In genomic region chr4:159071969-159072765, GRCh38 we compare ENCODE assay signal across 16 cellular contexts. TPM values are rescaled to one million over a fixed set of nuclear protein-coding genes. Genes with fewer than 3 reads are reported as not detected.
DNase-seq lines count a peak whose midpoint lies in the region; ATAC-seq, FAIRE-seq and TF ChIP-seq lines count a peak whose summit lies in the region.
"Had no signal": no experiment of that assay in that cellular context is flagged by ENCODE, and none has a peak within 500 bp of the region (broad histone marks: within the 10 kb centered on the region; RNA-seq: fewer than 3 reads in every experiment).

No MANE protein-coding gene starts in this region.

- ATAC-seq in heart left ventricle, result no peak
- ATAC-seq in GM19395 (IDR thresholded peaks at IDR 0.05; ENCODE audit: unreplicated experiment), result no peak

- TF ChIP-seq CTCF in heart left ventricle (IDR thresholded peaks at IDR 0.05) (no peak), bronchial epithelial cell (IDR thresholded peaks at IDR 0.05; ENCODE audit: insufficient read depth, low read length, severe bottlenecking) (no peak), thyroid gland (IDR thresholded peaks at IDR 0.05) (no peak)

- H3K27ac ChIP-seq in heart left ventricle, result peak overlapping the region in 7 of 12 donors; percentile 3 to 32 (median 15)
- peak overlapping the region in 2 of 3 donors; percentile 0 to 24 for H3K27ac ChIP-seq in thyroid gland
- H3K27ac ChIP-seq: adrenal gland, C4-2B had no signal

- no peak overlapping the region for H3K4me3 Mint-ChIP-seq in activated CD4-positive, alpha-beta T cell treated with anti-CD3 and anti-CD28 coated beads, Interleukin-2, amount 10 ng/mL, durations not matched to agents 24 days and 14 days
- H3K4me3 Mint-ChIP-seq: activated B cell treated with CpG ODN at 0.5 μM for 24 hours; activated T-helper 17 cell treated with anti-CD3 and anti-CD28 coated beads, Interleukin-2, amount 50 U/mL, for 72 hours; stimulated activated naive CD8-positive, alpha-beta T cell treated with anti-CD3 and anti-CD28 coated beads, Interleukin-15, Interleukin-2, amounts not matched to agents 100 ng/mL and 50 ng/mL, for 24 hours had no signal

- no peaks in the 10 kb centered on the region for H3K27me3 Mint-ChIP-seq in activated CD4-positive, alpha-beta T cell treated with anti-CD3 and anti-CD28 coated beads, Interleukin-2, amount 10 ng/mL, durations not matched to agents 24 days and 14 days
- H3K27me3 Mint-ChIP-seq: activated B cell treated with CpG ODN at 0.5 μM for 24 hours; activated T-helper 17 cell treated with anti-CD3 and anti-CD28 coated beads, Interleukin-2, amount 50 U/mL, for 72 hours; stimulated activated naive CD8-positive, alpha-beta T cell treated with anti-CD3 and anti-CD28 coated beads, Interleukin-15, Interleukin-2, amounts not matched to agents 100 ng/mL and 50 ng/mL, for 24 hours had no signal

- no peaks in the 10 kb centered on the region for H3K9me3 ChIP-seq in heart left ventricle
- H3K9me3 ChIP-seq in thyroid gland, result no peaks in the 10 kb centered on the region
- H3K9me3 ChIP-seq: adrenal gland had no signal

- H3K4me3 ChIP-seq in heart left ventricle, result no peak overlapping the region
- no peak overlapping the region for H3K4me3 ChIP-seq in bronchial epithelial cell (ENCODE audit: low read depth, low read length)
- no peak overlapping the region for H3K4me3 ChIP-seq in thyroid gland (replicated peaks in 1 of 3)
- H3K4me3 ChIP-seq: adrenal gland had no signal

- no peak overlapping the region for H3K27ac Mint-ChIP-seq in activated CD4-positive, alpha-beta T cell treated with anti-CD3 and anti-CD28 coated beads, Interleukin-2, amount 10 ng/mL, durations not matched to agents 24 days and 14 days
- H3K27ac Mint-ChIP-seq: activated B cell treated with CpG ODN at 0.5 μM for 24 hours; activated T-helper 17 cell treated with anti-CD3 and anti-CD28 coated beads, Interleukin-2, amount 50 U/mL, for 72 hours; stimulated activated naive CD8-positive, alpha-beta T cell treated with anti-CD3 and anti-CD28 coated beads, Interleukin-15, Interleukin-2, amounts not matched to agents 100 ng/mL and 50 ng/mL, for 24 hours had no signal

- H3K4me1 ChIP-seq in heart left ventricle (peaks cover 0 to 3% (median 0%) of the 10 kb centered on the region in 12 donors), thyroid gland (peaks cover 0 to 5% of the 10 kb centered on the region in 2 donors)
- H3K4me1 ChIP-seq: adrenal gland had no signal

- DNase-seq in heart left ventricle, result no peak
- no peak for DNase-seq in cardiac septum (ENCODE audit: low spot score)
- peak; percentile 22 for DNase-seq in bronchial epithelial cell (ENCODE audit: low read depth)
- DNase-seq in iris pigment epithelial cell (ENCODE audit: low read depth), result peak; percentile 75
- no peak for DNase-seq in thyroid gland
- no peak for DNase-seq in activated CD4-positive, alpha-beta T cell treated with anti-CD3 and anti-CD28 coated beads, Interleukin-2, amount 10 ng/mL, durations not matched to agents 24 days and 14 days
- DNase-seq in NCI-H69 (lab: John Stamatoyannopoulos, UW), result no peak
- DNase-seq: activated B cell treated with CpG ODN at 0.5 μM for 24 hours, adrenal gland, glutamatergic neuron, retina, SHP77 treated with DMSO at 0.1 percent for 48 hours had no signal

- no peaks in the 10 kb centered on the region for H3K27me3 ChIP-seq in heart left ventricle
- H3K27me3 ChIP-seq in bronchial epithelial cell (ENCODE audit: control insufficient read depth, insufficient read depth, low read length), result no peaks in the 10 kb centered on the region
- H3K27me3 ChIP-seq in thyroid gland, result no peaks in the 10 kb centered on the region
- H3K27me3 ChIP-seq: adrenal gland had no signal

- no peaks in the 10 kb centered on the region for H3K9me3 Mint-ChIP-seq in activated CD4-positive, alpha-beta T cell treated with anti-CD3 and anti-CD28 coated beads, Interleukin-2, amount 10 ng/mL, durations not matched to agents 24 days and 14 days
- H3K9me3 Mint-ChIP-seq: activated B cell treated with CpG ODN at 0.5 μM for 24 hours; activated T-helper 17 cell treated with anti-CD3 and anti-CD28 coated beads, Interleukin-2, amount 50 U/mL, for 72 hours; stimulated activated naive CD8-positive, alpha-beta T cell treated with anti-CD3 and anti-CD28 coated beads, Interleukin-15, Interleukin-2, amounts not matched to agents 100 ng/mL and 50 ng/mL, for 24 hours had no signal

- no peaks in the 10 kb centered on the region for H3K36me3 ChIP-seq in heart left ventricle
- H3K36me3 ChIP-seq in bronchial epithelial cell (ENCODE audit: control insufficient read depth, insufficient read depth, low read length), result no peaks in the 10 kb centered on the region
- H3K36me3 ChIP-seq in thyroid gland, result no peaks in the 10 kb centered on the region
- H3K36me3 ChIP-seq: adrenal gland had no signal

- no peaks in the 10 kb centered on the region for H3K36me3 Mint-ChIP-seq in activated CD4-positive, alpha-beta T cell treated with anti-CD3 and anti-CD28 coated beads, Interleukin-2, amount 10 ng/mL, durations not matched to agents 24 days and 14 days (ENCODE audit: low read depth)

- intact Hi-C loops in heart left ventricle (cut with DNase I), result no loop called here
- intact Hi-C loops in cardiac septum (cut with DNase I), result no loop called here
- intact Hi-C loops in thyroid gland (cut with DNase I), result no loop called here
- intact Hi-C loops in activated CD4-positive, alpha-beta T cell treated with anti-CD3 and anti-CD28 coated beads, Interleukin-2, amount 10 ng/mL, durations not matched to agents 24 days and 14 days (cut with micrococcal nuclease), result no loop called here

- peaks cover 8% of the 10 kb centered on the region for H3K4me1 Mint-ChIP-seq in activated CD4-positive, alpha-beta T cell treated with anti-CD3 and anti-CD28 coated beads, Interleukin-2, amount 10 ng/mL, durations not matched to agents 24 days and 14 days

- TF ChIP-seq POLR2A in heart left ventricle (IDR thresholded peaks at IDR 0.05) (no peak), thyroid gland (IDR thresholded peaks at IDR 0.05) (no peak)

- no peak for FAIRE-seq in bronchial epithelial cell (lab: Jason Lieb, UNC)

- WGBS in heart left ventricle, 4 donors, result 93 to 98% (median 97%) methylated on average over 6 of the region's 6 CpGs
- WGBS in thyroid gland, 2 donors, result 96 to 97% methylated on average over 6 of the region's 6 CpGs

RNA-seq across cellular contexts. Expression of gene RAPGEF2, which starts 30.7 kb away (rescaled TPM):
- total RNA-seq in heart left ventricle, result 10 to 100 TPM; 35.3 to 75.9 (median 56.9) TPM
- 10 to 100 TPM; 10.6 to 21.6 TPM for polyA plus RNA-seq in heart left ventricle
- 52.3 TPM for total RNA-seq in cardiac septum
- 34.4 and 37.6 TPM in 2 replicates for total RNA-seq in bronchial epithelial cell
- total RNA-seq in thyroid gland, result 100 to 1,000 TPM in 1 of 4 donors, 10 to 100 TPM in 3; 60.2 to 109 (median 79.7) TPM
- total RNA-seq in activated CD4-positive, alpha-beta T cell treated with anti-CD3 and anti-CD28 coated beads, Interleukin-2, amount 10 ng/mL, durations not matched to agents 24 days and 14 days, result 27.1 and 32.0 TPM in 2 replicates

Comparison
In these comparisons a context has a peak if more than half of its experiments do, and no peak if none do; other contexts are left out.
1. DNase-seq: peak in bronchial epithelial cell (single experiment) and iris pigment epithelial cell (single experiment); none in heart left ventricle (0 of 5), cardiac septum (single experiment), thyroid gland (0 of 2), activated CD4-positive, alpha-beta T cell treated with anti-CD3 and anti-CD28 coated beads, Interleukin-2, amount 10 ng/mL, durations not matched to agents 24 days and 14 days (single experiment) and NCI-H69 (single experiment).